17 cellular contexts compared by ENCODE assay signal in genomic region chr21:33844104-33844889, GRCh38.
DNase-seq lines count a peak whose midpoint lies in the region; ATAC-seq and TF ChIP-seq lines count a peak whose summit lies in the region.
"Had no signal": no experiment of that assay in that cellular context is flagged by ENCODE, and none has a peak within 500 bp of the region (broad histone marks: within the 10 kb centered on the region; RNA-seq: fewer than 3 reads in every experiment).

No MANE protein-coding gene starts in this region.

- no peaks in the 10 kb centered on the region for H3K9me2 ChIP-seq in hepatocyte (replicated peaks; ENCODE audit: insufficient read depth)

- peaks cover 0 to 18% (median 12%) of the 10 kb centered on the region in 5 experiments for H3K9me3 Mint-ChIP-seq in brain

- H3K4me2 ChIP-seq in hepatocyte (peak overlapping the region; percentile 10), mammary epithelial cell (ENCODE audit: insufficient read depth, low read depth, low read length) (no peak overlapping the region)

- H3K79me2 ChIP-seq in hepatocyte (no peaks in the 10 kb centered on the region), mammary epithelial cell (ENCODE audit: insufficient read depth, low read length) (no peaks in the 10 kb centered on the region)

- WGBS in hepatocyte (ENCODE audit: low lambda C conversion rate, missing lambda C conversion rate) = 38% methylated on average over 20 of the region's 20 CpGs
- WGBS in prostate gland = 26% methylated on average over 20 of the region's 20 CpGs
- WGBS in testis, 2 donors = 42 to 46% methylated on average over 17 to 20 of the region's 20 CpGs
- 46% methylated on average over 17 of the region's 20 CpGs for whole genome bisulfite sequencing in mammary epithelial cell (ENCODE audit: low coverage, missing lambda C conversion rate)

- H3K9me3 ChIP-seq in hepatocyte (ENCODE audit: low read depth) (no peaks in the 10 kb centered on the region), prostate gland (no peaks in the 10 kb centered on the region), testis (no peaks in the 10 kb centered on the region), mammary epithelial cell (replicated peaks; ENCODE audit: insufficient read depth, low read length) (no peaks in the 10 kb centered on the region), BE2C (no peaks in the 10 kb centered on the region)
- H3K9me3 ChIP-seq: breast epithelium had no signal

- H3K4me1 ChIP-seq in hepatocyte (ENCODE audit: insufficient read depth) (peaks cover 23% of the 10 kb centered on the region), prostate gland (replicated peaks) (no peaks in the 10 kb centered on the region), testis (peaks cover 11% of the 10 kb centered on the region), mammary epithelial cell (ENCODE audit: insufficient read depth, low read length) (peaks cover 4% of the 10 kb centered on the region), BE2C (peaks cover 5% of the 10 kb centered on the region)
- H3K4me1 ChIP-seq: breast epithelium had no signal

- H3K4me3 Mint-ChIP-seq in brain = peak overlapping the region in 4 of 5 experiments; percentile 3 to 50 (median 22)
- H3K4me3 Mint-ChIP-seq: activated T-helper 17 cell treated with anti-CD3 and anti-CD28 coated beads, Interleukin-2, amount 50 U/mL, for 72 hours had no signal

- peak; percentile 60 for DNase-seq in GM03348 (ENCODE audit: low spot score)
- DNase-seq in hepatocyte (ENCODE audit: low spot score) = peak; percentile 56
- DNase-seq in prostate gland (ENCODE audit: low spot score) = peak; percentile 69
- DNase-seq in testis = no peak
- no peak for DNase-seq in mammary epithelial cell
- DNase-seq in BE2C = no peak
- DNase-seq: activated CD4-positive, alpha-beta T cell treated with anti-CD3 and anti-CD28 coated beads for 4 hours; Karpas-422; NCI-H2081; stimulated activated CD4-positive, alpha-beta T cell treated with anti-CD3 and anti-CD28 coated beads, Interleukin-1b, Interleukin-23, amount 100 ng/mL, for 48 hours; SW 1271 had no signal

- H3K4me1 Mint-ChIP-seq in brain = peaks cover 48% of the 10 kb centered on the region
- H3K4me1 Mint-ChIP-seq: activated T-helper 17 cell treated with anti-CD3 and anti-CD28 coated beads, Interleukin-2, amount 50 U/mL, for 72 hours had no signal

- H2AFZ ChIP-seq in hepatocyte (no peak overlapping the region), mammary epithelial cell (ENCODE audit: low read depth, low read length) (no peak overlapping the region)

- dilution Hi-C loops in mammary epithelial cell (cut with HindIII; ENCODE audit: low sequenced_read_pairs) = no loop called here

- no peaks in the 10 kb centered on the region for H4K20me1 ChIP-seq in hepatocyte (ENCODE audit: insufficient read depth, poor library complexity, severe bottlenecking)
- H4K20me1 ChIP-seq in mammary epithelial cell (ENCODE audit: insufficient read depth, low read length) = no peaks in the 10 kb centered on the region
- H4K20me1 ChIP-seq: BLaER1 treated with 17β-estradiol and CSF1 and Interleukin-3, amounts not matched to agents 10 nM and 100 nM had no signal

- no peak overlapping the region for H3K9ac ChIP-seq in mammary epithelial cell (ENCODE audit: insufficient read depth, low read length)

- CTCF ChIA-PET in mammary epithelial cell (lab: Charles Lee; ENCODE audit: low non-redundant PET) = no interaction called here

- H3K27ac ChIP-seq in hepatocyte (no peak overlapping the region), prostate gland (peak overlapping the region in 1 of 2 donors; percentile 17), testis (peak overlapping the region in 1 of 2 donors; percentile 24), mammary epithelial cell (ENCODE audit: insufficient read depth, low read depth, low read length) (no peak overlapping the region)
- H3K27ac ChIP-seq: breast epithelium had no signal

- no TSS peak for BruUV-seq in mammary epithelial cell (replicated peaks; lab: Mats Ljungman, UMichigan)

- H3K4me3 ChIP-seq in hepatocyte (no peak overlapping the region), prostate gland (no peak overlapping the region), testis (no peak overlapping the region), mammary epithelial cell (replicated peaks in 1 of 3; ENCODE audit: insufficient read depth in 1 of 3, low read depth in 2 of 3, low read length in 3 of 3) (no peak overlapping the region), BE2C (ENCODE audit: low read depth, low read length) (no peak overlapping the region)
- H3K4me3 ChIP-seq: BLaER1 treated with 17β-estradiol and CSF1 and Interleukin-3, amounts not matched to agents 10 nM and 100 nM; breast epithelium had no signal

- intact Hi-C loops in prostate gland (cut with DNase I) (no loop called here), testis (cut with DNase I; ENCODE audit: low total_unique reads) (no loop called here), mammary epithelial cell (cut with micrococcal nuclease) (no loop called here)

- H3K27ac Mint-ChIP-seq in brain = peak overlapping the region; percentile 15 to 95 (median 72)
- H3K27ac Mint-ChIP-seq: activated T-helper 17 cell treated with anti-CD3 and anti-CD28 coated beads, Interleukin-2, amount 50 U/mL, for 72 hours had no signal

- no peaks in the 10 kb centered on the region for H3K27me3 ChIP-seq in hepatocyte
- H3K27me3 ChIP-seq in prostate gland (replicated peaks; ENCODE audit: insufficient read depth) = no peaks in the 10 kb centered on the region
- H3K27me3 ChIP-seq in testis = no peaks in the 10 kb centered on the region
- H3K27me3 ChIP-seq in mammary epithelial cell (ENCODE audit: insufficient read depth, low read length) = no peaks in the 10 kb centered on the region
- H3K27me3 ChIP-seq in BE2C = no peaks in the 10 kb centered on the region
- H3K27me3 ChIP-seq: BLaER1 treated with 17β-estradiol and CSF1 and Interleukin-3, amounts not matched to agents 10 nM and 100 nM; breast epithelium had no signal

- peaks cover 5% of the 10 kb centered on the region for H3K27me3 Mint-ChIP-seq in brain

- H3K36me3 Mint-ChIP-seq in brain = peaks cover 34% of the 10 kb centered on the region

- in situ Hi-C loops in mammary epithelial cell (cut with MboI; ENCODE audit: low sequenced_read_pairs in 2 of 2) = no loop called here

- no peak for TF ChIP-seq CTCF in brain (conservative IDR thresholded peaks at IDR 0.05)
- no peak for TF ChIP-seq CTCF in hepatocyte (IDR thresholded peaks at IDR 0.05; ENCODE audit: poor library complexity)
- TF ChIP-seq CTCF in prostate gland (IDR thresholded peaks at IDR 0.05) = no peak
- TF ChIP-seq CTCF in testis (IDR thresholded peaks at IDR 0.05) = no peak
- no peak for TF ChIP-seq CTCF in mammary epithelial cell (conservative IDR thresholded peaks at IDR 0.05 in 1 of 2, IDR thresholded peaks at IDR 0.05 in 1 of 2; ENCODE audit: extremely low read depth in 1 of 2, insufficient read depth in 1 of 2, low read depth in 1 of 2, low read length in 2 of 2)
- no peak for TF ChIP-seq CTCF in BE2C (IDR thresholded peaks at IDR 0.05; ENCODE audit: low read depth, low read length)

- ATAC-seq in HG02798 (IDR thresholded peaks at IDR 0.05; ENCODE audit: poor library complexity, unreplicated experiment) = no peak
- ATAC-seq: activated T-helper 17 cell treated with anti-CD3 and anti-CD28 coated beads, Interleukin-2, amount 50 U/mL, for 72 hours; esophagus mucosa had no signal

- TF ChIP-seq POLR2A in prostate gland (IDR thresholded peaks at IDR 0.05) = no peak
- TF ChIP-seq POLR2A in testis (IDR thresholded peaks at IDR 0.05) = no peak

- H3K36me3 ChIP-seq in hepatocyte (replicated peaks; ENCODE audit: insufficient read depth, low read depth) = no peaks in the 10 kb centered on the region
- H3K36me3 ChIP-seq in prostate gland = no peaks in the 10 kb centered on the region
- no peaks in the 10 kb centered on the region for H3K36me3 ChIP-seq in testis (ENCODE audit: low read depth, missing control alignments)
- no peaks in the 10 kb centered on the region for H3K36me3 ChIP-seq in mammary epithelial cell (ENCODE audit: insufficient read depth, low read length)
- no peaks in the 10 kb centered on the region for H3K36me3 ChIP-seq in BE2C
- H3K36me3 ChIP-seq: breast epithelium had no signal

Comparison
In these comparisons a context has a peak if more than half of its experiments do, and no peak if none do; other contexts are left out.
1. DNase-seq: peak in GM03348 (single experiment), hepatocyte (single experiment) and prostate gland (single experiment); none in testis (single experiment), mammary epithelial cell (single experiment) and BE2C (single experiment).